ENCODE assay signal across 21 cellular contexts in the genomic region with DNA sequence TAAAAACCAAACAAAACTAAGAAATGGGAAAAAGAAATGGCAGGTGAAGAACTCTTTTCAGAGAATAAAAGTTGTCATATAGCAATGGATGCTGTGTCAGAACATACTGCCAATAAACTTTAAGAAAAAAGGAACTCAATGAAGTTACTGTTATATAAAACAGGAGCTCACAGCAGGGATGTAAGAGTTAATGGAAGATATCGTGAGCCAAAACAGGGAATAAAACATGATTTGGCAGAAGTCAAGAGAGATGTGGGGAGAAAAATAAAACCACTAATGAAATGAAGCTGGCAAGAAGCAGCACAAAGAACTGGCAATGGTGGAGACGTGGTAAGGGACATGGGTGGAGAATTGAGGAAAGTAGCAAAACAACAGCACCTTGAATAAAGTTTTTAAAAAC.
DNase-seq lines count a peak whose midpoint lies in the region; ATAC-seq and TF ChIP-seq lines count a peak whose summit lies in the region.
"Had no signal": no experiment of that assay in that cellular context is flagged by ENCODE, and none has a peak within 500 bp of the region (broad histone marks: within the 10 kb centered on the region; RNA-seq: fewer than 3 reads in every experiment).

No MANE protein-coding gene starts in this region.

- H3K79me1 ChIP-seq in mesenchymal stem cell (replicated peaks; ENCODE audit: low read length, poor library complexity, severe bottlenecking): peaks cover 5% of the 10 kb centered on the region

- H3K4me3 ChIP-seq in HEK293 (ENCODE audit: low read depth, low read length): no peak overlapping the region
- H3K4me3 ChIP-seq in mesenchymal stem cell (ENCODE audit: insufficient read depth in 1 of 2, low read depth in 1 of 2, low read length in 2 of 2): no peak overlapping the region
- H3K4me3 ChIP-seq in uterus: no peak overlapping the region
- H3K4me3 ChIP-seq: pancreas, suprapubic skin, vagina had no signal

- H3K14ac ChIP-seq in mesenchymal stem cell (ENCODE audit: low read length in 2 of 2): no peak overlapping the region

- no peaks in the 10 kb centered on the region for H3K27me3 ChIP-seq in mesenchymal stem cell (ENCODE audit: control insufficient read depth in 1 of 2, insufficient read depth in 1 of 2, low read length in 2 of 2)
- no peaks in the 10 kb centered on the region for H3K27me3 ChIP-seq in uterus
- H3K27me3 ChIP-seq: brain microvascular endothelial cell, pancreas, suprapubic skin, vagina had no signal

- H3K36me3 ChIP-seq in HEK293 (ENCODE audit: control insufficient read depth in 2 of 2, insufficient read depth in 1 of 2, low read length in 2 of 2): no peaks in the 10 kb centered on the region
- no peaks in the 10 kb centered on the region for H3K36me3 ChIP-seq in mesenchymal stem cell (ENCODE audit: control insufficient read depth in 1 of 2, insufficient read depth in 2 of 2, low read depth in 1 of 2, low read length in 2 of 2)
- no peaks in the 10 kb centered on the region for H3K36me3 ChIP-seq in uterus
- H3K36me3 ChIP-seq: brain microvascular endothelial cell, pancreas, suprapubic skin, vagina had no signal

- no peaks in the 10 kb centered on the region for H3K36me3 Mint-ChIP-seq in activated T-helper 17 cell treated with anti-CD3 and anti-CD28 coated beads, Interleukin-2, amount 50 U/mL, for 72 hours (ENCODE audit: low read depth)

- 93% methylated on average over 1 of the region's 2 CpGs for WGBS in mesenchymal stem cell

- DNase-seq in Ammon's horn (ENCODE audit: low spot score): peak; percentile 11
- no peak for DNase-seq in mesenchymal stem cell
- DNase-seq in HCEC 1CT: no peak
- DNase-seq in uterus: no peak
- DNase-seq: activated CD4-positive, alpha-beta T cell treated with anti-CD3 and anti-CD28 coated beads for 48 hours; activated CD8-positive, alpha-beta memory T cell treated with anti-CD3 and anti-CD28 coated beads, Interleukin-2, amount 50 U/mL, for 4 hours; brain microvascular endothelial cell; CD4-positive, alpha-beta T cell; effector CD8-positive, alpha-beta T cell; foreskin melanocyte; naive thymus-derived CD4-positive, alpha-beta T cell; NCI-H1436 treated with DMSO at 0.1 percent for 48 hours; NCI-H510A; pancreas; SK-N-SH; T-helper 2 cell had no signal

- no peak overlapping the region for H2BK120ac ChIP-seq in mesenchymal stem cell (ENCODE audit: low read depth, low read length)

- peak overlapping the region; percentile 18 for H3K27ac Mint-ChIP-seq in activated T-helper 17 cell treated with anti-CD3 and anti-CD28 coated beads, Interleukin-2, amount 50 U/mL, for 72 hours
- H3K27ac Mint-ChIP-seq: CD4-positive, alpha-beta T cell had no signal

- intact Hi-C loops in uterus (cut with DNase I; ENCODE audit: low total_unique reads): no loop called here

- no peak for ATAC-seq in activated T-helper 17 cell treated with anti-CD3 and anti-CD28 coated beads, Interleukin-2, amount 50 U/mL, for 72 hours (replicated peaks)
- ATAC-seq in GM21528 (IDR thresholded peaks at IDR 0.05; ENCODE audit: low FRiP score, unreplicated experiment): no peak
- ATAC-seq: naive thymus-derived CD4-positive, alpha-beta T cell; pancreas had no signal

- peaks cover 25% of the 10 kb centered on the region for H3K4me1 Mint-ChIP-seq in activated T-helper 17 cell treated with anti-CD3 and anti-CD28 coated beads, Interleukin-2, amount 50 U/mL, for 72 hours

- no peak overlapping the region for H2BK15ac ChIP-seq in mesenchymal stem cell (ENCODE audit: low read depth, poor library complexity, severe bottlenecking)

- no peaks in the 10 kb centered on the region for H3K9me3 Mint-ChIP-seq in activated T-helper 17 cell treated with anti-CD3 and anti-CD28 coated beads, Interleukin-2, amount 50 U/mL, for 72 hours
- H3K9me3 Mint-ChIP-seq: CD4-positive, alpha-beta T cell; naive thymus-derived CD4-positive, alpha-beta T cell had no signal

- POLR2A ChIA-PET in HEK293 (lab: Yijun Ruan, JAX): no interaction called here

- H2AK5ac ChIP-seq in mesenchymal stem cell (ENCODE audit: low read length, severe bottlenecking): no peak overlapping the region

- H3K27me3 Mint-ChIP-seq in activated T-helper 17 cell treated with anti-CD3 and anti-CD28 coated beads, Interleukin-2, amount 50 U/mL, for 72 hours: no peaks in the 10 kb centered on the region
- H3K27me3 Mint-ChIP-seq: CD4-positive, alpha-beta T cell; naive thymus-derived CD4-positive, alpha-beta T cell had no signal

- H2BK5ac ChIP-seq in mesenchymal stem cell (ENCODE audit: low read depth, low read length, poor library complexity, severe bottlenecking): no peak overlapping the region

- TF ChIP-seq POLR2A in uterus (IDR thresholded peaks at IDR 0.05): no peak

- H3K4me1 ChIP-seq in HEK293 (ENCODE audit: control insufficient read depth, insufficient read depth, low read length) (0 out of 2 replicates have a peak, but pooled peaks cover 6% of the 10 kb centered on the region), mesenchymal stem cell (ENCODE audit: control insufficient read depth, insufficient read depth, low read depth, low read length) (peaks cover 2% of the 10 kb centered on the region), uterus (no peaks in the 10 kb centered on the region)
- H3K4me1 ChIP-seq: vagina had no signal

- H4K91ac ChIP-seq in mesenchymal stem cell (ENCODE audit: low read length): no peak overlapping the region

- no peak overlapping the region for H3K23ac ChIP-seq in mesenchymal stem cell (ENCODE audit: low read length in 2 of 2)

- H3K9ac ChIP-seq in mesenchymal stem cell (ENCODE audit: low read length): peak overlapping the region; percentile 49
- H3K9ac ChIP-seq: SK-N-SH had no signal

- H3K4me2 ChIP-seq in mesenchymal stem cell (ENCODE audit: low read length, poor library complexity, severe bottlenecking): no peak overlapping the region
- H3K4me2 ChIP-seq: SK-N-SH had no signal

- H2AFZ ChIP-seq in mesenchymal stem cell (ENCODE audit: low read depth, low read length): no peak overlapping the region

- no peak overlapping the region for H4K8ac ChIP-seq in mesenchymal stem cell (ENCODE audit: low read length)

- H3K4ac ChIP-seq in mesenchymal stem cell (ENCODE audit: low read depth in 1 of 2, low read length in 2 of 2): no peak overlapping the region

- H3K4me3 Mint-ChIP-seq in activated T-helper 17 cell treated with anti-CD3 and anti-CD28 coated beads, Interleukin-2, amount 50 U/mL, for 72 hours: no peak overlapping the region
- H3K4me3 Mint-ChIP-seq: CD4-positive, alpha-beta T cell; naive thymus-derived CD4-positive, alpha-beta T cell had no signal

- H3K18ac ChIP-seq in mesenchymal stem cell (ENCODE audit: low read depth in 1 of 2, low read length in 2 of 2): no peak overlapping the region

- TF ChIP-seq CTCF in HEK293 (tag by site-specific recombination; IDR thresholded peaks at IDR 0.05) (no peak), uterus (IDR thresholded peaks at IDR 0.05) (no peak)

- H3K27ac ChIP-seq in HEK293 (ENCODE audit: extremely low read depth, low read depth, low read length): no peak overlapping the region
- no peak overlapping the region for H3K27ac ChIP-seq in mesenchymal stem cell (ENCODE audit: low read length, poor library complexity, severe bottlenecking)
- no peak overlapping the region for H3K27ac ChIP-seq in uterus
- H3K27ac ChIP-seq: brain microvascular endothelial cell, pancreas, suprapubic skin, vagina had no signal

- CTCF ChIA-PET in HEK293 (lab: Yijun Ruan, JAX): interaction anchor here (0.7 to 1.6 kb wide), 4 partner anchors 19 to 66 kb away, joined by 3 to 5 read pairs (median 3); a partner anchor contains a TSS

- H3K9me3 ChIP-seq in HEK293 (ENCODE audit: control insufficient read depth, insufficient read depth, low read depth, low read length) (no peaks in the 10 kb centered on the region), mesenchymal stem cell (ENCODE audit: control insufficient read depth, low read length) (no peaks in the 10 kb centered on the region), uterus (no peaks in the 10 kb centered on the region)
- H3K9me3 ChIP-seq: pancreas, SK-N-SH, suprapubic skin, vagina had no signal

- no peak overlapping the region for H2BK12ac ChIP-seq in mesenchymal stem cell (ENCODE audit: low read length in 2 of 2)

TF ChIP-seq in HEK293, 187 proteins besides CTCF, POLR2A, EP300 and RAD21:
- TF ChIP-seq, protein P1, sequence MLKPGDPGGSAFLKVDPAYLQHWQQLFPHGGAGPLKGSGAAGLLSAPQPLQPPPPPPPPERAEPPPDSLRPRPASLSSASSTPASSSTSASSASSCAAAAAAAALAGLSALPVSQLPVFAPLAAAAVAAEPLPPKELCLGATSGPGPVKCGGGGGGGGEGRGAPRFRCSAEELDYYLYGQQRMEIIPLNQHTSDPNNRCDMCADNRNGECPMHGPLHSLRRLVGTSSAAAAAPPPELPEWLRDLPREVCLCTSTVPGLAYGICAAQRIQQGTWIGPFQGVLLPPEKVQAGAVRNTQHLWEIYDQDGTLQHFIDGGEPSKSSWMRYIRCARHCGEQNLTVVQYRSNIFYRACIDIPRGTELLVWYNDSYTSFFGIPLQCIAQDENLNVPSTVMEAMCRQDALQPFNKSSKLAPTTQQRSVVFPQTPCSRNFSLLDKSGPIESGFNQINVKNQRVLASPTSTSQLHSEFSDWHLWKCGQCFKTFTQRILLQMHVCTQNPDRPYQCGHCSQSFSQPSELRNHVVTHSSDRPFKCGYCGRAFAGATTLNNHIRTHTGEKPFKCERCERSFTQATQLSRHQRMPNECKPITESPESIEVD (tag by site-specific recombination; IDR thresholded peaks at IDR 0.05): peak; percentile 69
- TF ChIP-seq ZNF366 (tag by site-specific recombination; conservative IDR thresholded peaks at IDR 0.05) (no peak), ZNF791 (tag by site-specific recombination; IDR thresholded peaks at IDR 0.05) (no peak)
